ENCODE assay signal across 8 cellular contexts in the genomic region with DNA sequence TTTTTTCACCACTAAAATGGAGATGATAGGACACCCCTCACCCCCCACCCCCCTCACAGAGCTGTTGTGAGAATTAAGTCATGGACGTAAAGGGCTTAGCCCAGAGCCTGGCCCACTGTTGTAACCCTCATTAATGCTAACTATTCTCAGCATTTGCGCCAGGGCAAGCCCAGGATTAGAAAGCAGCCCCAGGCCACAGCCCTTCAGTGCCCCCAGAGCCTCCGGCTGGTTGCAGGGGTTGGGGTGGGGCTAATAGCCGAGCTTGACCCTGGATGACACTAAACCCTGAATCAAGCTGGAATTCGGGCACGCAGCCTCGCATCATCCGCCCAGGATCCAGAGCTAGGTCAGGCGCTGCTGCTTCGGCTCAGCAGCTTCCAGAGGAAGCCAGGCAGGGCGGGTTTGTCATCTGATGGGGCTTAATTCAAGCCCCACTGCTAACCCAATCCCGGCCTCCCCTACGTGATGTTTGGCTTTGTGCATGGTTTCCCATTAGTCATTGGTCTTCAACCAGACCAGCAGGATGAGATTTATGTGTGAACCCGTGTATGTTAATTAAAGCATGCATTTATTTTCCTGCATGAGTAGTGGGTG. TPM values are rescaled to one million over a fixed set of nuclear protein-coding genes. Genes with fewer than 3 reads are reported as not detected.
DNase-seq lines count a peak whose midpoint lies in the region; FAIRE-seq and TF ChIP-seq lines count a peak whose summit lies in the region.

No MANE protein-coding gene starts in this region.

- H3K4me2 ChIP-seq in BLaER1 (peak overlapping the region; percentile 74), KMS-11 (peak overlapping the region; percentile 55; the same call in 1 of the 2 replicates)

- intact Hi-C loops in breast epithelium (cut with DNase I; ENCODE audit: low total_unique reads) = no loop called here

- H3K9ac ChIP-seq in BLaER1 (peak overlapping the region; percentile 91; the same call in 1 of the 2 replicates), KMS-11 (peak overlapping the region; percentile 51; the same call in 1 of the 2 replicates), subcutaneous abdominal adipose tissue (ENCODE audit: low read length in 5 of 5) (peak overlapping the region in 3 of 5 donors; percentile 38 to 82 (median 53))

- H3K9me3 ChIP-seq in BLaER1 (no peaks in the 10 kb centered on the region), breast epithelium (no peaks in the 10 kb centered on the region), subcutaneous abdominal adipose tissue (ENCODE audit: control insufficient read depth in 5 of 5, low read length in 5 of 5) (no peaks in the 10 kb centered on the region)

- FAIRE-seq in GM12892 (lab: Jason Lieb, UNC) = no peak

- DNase-seq in breast epithelium (ENCODE audit: low spot score in 2 of 2) = no peak
- DNase-seq in kidney epithelial cell (ENCODE audit: low read depth) = peak; percentile 67
- no peak for DNase-seq in NCI-H146 treated with DMSO at 0.1 percent for 48 hours (lab: John Stamatoyannopoulos, UW; ENCODE audit: unreplicated experiment)
- DNase-seq in GM12892 (ENCODE audit: insufficient read length) = no peak
- no peak for DNase-seq in activated effector memory CD4-positive, alpha-beta T cell treated with anti-CD3 and anti-CD28 coated beads, Interleukin-2, amount 50 U/mL, for 16 hours

- H3K36me3 ChIP-seq in BLaER1 (no peaks in the 10 kb centered on the region), KMS-11 (ENCODE audit: insufficient read depth) (no peaks in the 10 kb centered on the region), breast epithelium (no peaks in the 10 kb centered on the region), kidney epithelial cell (ENCODE audit: control insufficient read depth, insufficient read depth, low read length) (no peaks in the 10 kb centered on the region), subcutaneous abdominal adipose tissue (ENCODE audit: control insufficient read depth in 5 of 5, insufficient read depth in 5 of 5, low read length in 5 of 5) (no peaks in the 10 kb centered on the region)

- H3K4me3 ChIP-seq in BLaER1 (peak overlapping the region; percentile 92), KMS-11 (IDR thresholded peaks at IDR 0.05; ENCODE audit: insufficient read depth, low read depth, low read length) (no peak overlapping the region), breast epithelium (peak overlapping the region; percentile 91 to 93 (median 91)), kidney epithelial cell (ENCODE audit: low read depth, low read length) (peak overlapping the region; percentile 80), subcutaneous abdominal adipose tissue (ENCODE audit: low read depth in 1 of 5, low read length in 5 of 5) (peak overlapping the region; percentile 67 to 82 (median 76))

- peak overlapping the region; percentile 76; the same call in 1 of the 2 replicates for H2AFZ ChIP-seq in KMS-11 (ENCODE audit: low read depth)

- peaks cover 9% of the 10 kb centered on the region; the same call in 1 of the 2 replicates for H3K79me2 ChIP-seq in KMS-11 (ENCODE audit: insufficient read depth, low read depth)

- H4K20me1 ChIP-seq in BLaER1 (peaks cover 19% of the 10 kb centered on the region; the same call in 1 of the 2 replicates), KMS-11 (ENCODE audit: insufficient read depth) (no peaks in the 10 kb centered on the region)

- TF ChIP-seq CTCF in KMS-11 (conservative IDR thresholded peaks at IDR 0.05; ENCODE audit: low read depth, low read length) (no peak), breast epithelium (IDR thresholded peaks at IDR 0.05) (no peak), kidney epithelial cell (IDR thresholded peaks at IDR 0.05; ENCODE audit: insufficient read depth, low read length, poor library complexity, severe bottlenecking) (no peak)

- H3K4me1 ChIP-seq in BLaER1 (peaks cover 39% of the 10 kb centered on the region), KMS-11 (ENCODE audit: low read depth, poor library complexity, severe bottlenecking) (peaks cover 59% of the 10 kb centered on the region), breast epithelium (no peaks in the 10 kb centered on the region), subcutaneous abdominal adipose tissue (ENCODE audit: control insufficient read depth in 5 of 5, insufficient read depth in 5 of 5, low read length in 5 of 5) (peaks cover 2 to 44% (median 41%) of the 10 kb centered on the region in 5 donors)

- TF ChIP-seq POLR2A in breast epithelium (IDR thresholded peaks at IDR 0.05) (no peak), GM12892 (IDR thresholded peaks at IDR 0.05; ENCODE audit: low read depth, low read length) (no peak)

- H3K27me3 ChIP-seq in BLaER1 (no peaks in the 10 kb centered on the region), KMS-11 (ENCODE audit: insufficient read depth, low read depth) (no peaks in the 10 kb centered on the region), breast epithelium (no peaks in the 10 kb centered on the region), kidney epithelial cell (ENCODE audit: control insufficient read depth, insufficient read depth, low read length) (no peaks in the 10 kb centered on the region), subcutaneous abdominal adipose tissue (ENCODE audit: control insufficient read depth in 5 of 5, insufficient read depth in 4 of 5, low read length in 5 of 5) (no peaks in the 10 kb centered on the region)

- H3K27ac ChIP-seq in BLaER1 (no peak overlapping the region; the same call in 1 of the 2 replicates), KMS-11 (no peak overlapping the region), breast epithelium (peak overlapping the region; percentile 84 to 87), subcutaneous abdominal adipose tissue (ENCODE audit: low read depth, low read length) (peak overlapping the region; percentile 86)

RNA-seq across cellular contexts. Expression of a gene that starts 1.2 kb away (rescaled TPM):
- 10 to 100 TPM; 22.0 to 30.3 (median 27.2) TPM for total RNA-seq in breast epithelium
- total RNA-seq in kidney epithelial cell = 10.0 and 11.1 TPM in 2 replicates
- 3.5 TPM for polyA plus RNA-seq in GM12892 (2012; ENCODE audit: missing spikeins)

Comparison
In these comparisons a context has a peak if more than half of its experiments do, and no peak if none do; other contexts are left out.
1. H3K27ac ChIP-seq: peak in breast epithelium (2 of 2) and subcutaneous abdominal adipose tissue (single experiment); none in BLaER1 (single experiment) and KMS-11 (single experiment).
2. Peak in every context shown above with its lines, with median percentiles within 50 percentile points of each other: H3K9ac ChIP-seq.